ENCODE assay signal across 21 cellular contexts in the genomic region with DNA sequence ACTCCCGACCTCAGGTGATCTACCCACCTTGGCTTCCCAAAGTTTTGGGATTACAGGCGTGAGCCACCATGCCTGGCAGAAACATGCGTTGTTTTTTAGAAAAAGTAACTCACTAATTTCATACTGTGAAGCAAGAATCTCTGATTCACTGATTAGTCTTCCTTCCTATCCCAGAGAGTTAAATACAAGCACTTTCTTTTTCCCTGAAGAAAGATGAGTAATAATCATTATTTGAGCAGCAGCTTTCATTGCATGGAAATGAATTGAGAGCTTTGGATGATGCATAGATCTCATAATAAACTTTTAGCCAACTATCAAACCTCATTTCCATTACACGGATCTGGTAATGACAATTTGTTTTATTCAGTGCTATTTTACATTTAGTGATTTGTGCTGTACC.
A peak's percentile ranks its signal among the peaks of the same experiment; 100 is the strongest.
DNase-seq lines count a peak whose midpoint lies in the region; TF ChIP-seq lines count a peak whose summit lies in the region.
"Had no signal": no experiment of that assay in that cellular context is flagged by ENCODE, and none has a peak within 500 bp of the region (broad histone marks: within the 10 kb centered on the region; RNA-seq: fewer than 3 reads in every experiment).

No MANE protein-coding gene starts in this region.

- no peak overlapping the region for H3K4me3 ChIP-seq in OCI-LY3 (ENCODE audit: low read length)
- no peak overlapping the region for H3K4me3 ChIP-seq in choroid plexus epithelial cell (ENCODE audit: low read depth, low read length)
- H3K4me3 ChIP-seq: BLaER1 treated with 17β-estradiol and CSF1 and Interleukin-3, amounts not matched to agents 10 nM and 100 nM had no signal

- H3K27me3 ChIP-seq in OCI-LY3 (ENCODE audit: low read depth, low read length) = no peaks in the 10 kb centered on the region
- H3K27me3 ChIP-seq: BLaER1 treated with 17β-estradiol and CSF1 and Interleukin-3, amounts not matched to agents 10 nM and 100 nM had no signal

- H4K20me1 ChIP-seq in OCI-LY3 (ENCODE audit: insufficient read depth, low read length) = no peaks in the 10 kb centered on the region
- H4K20me1 ChIP-seq: BLaER1 treated with 17β-estradiol and CSF1 and Interleukin-3, amounts not matched to agents 10 nM and 100 nM had no signal

- no peaks in the 10 kb centered on the region for H3K9me3 ChIP-seq in OCI-LY3 (ENCODE audit: insufficient read depth, low read length)
- H3K9me3 ChIP-seq: SK-N-SH had no signal

- DNase-seq in HCEC 1CT (peak; percentile 62), choroid plexus epithelial cell (ENCODE audit: low read depth) (peak; percentile 13), activated gamma-delta T cell treated with Interleukin-2 at 50 U/mL for 16 hours (no peak), germinal center (ENCODE audit: low spot score) (no peak), cerebellar nuclear complex (lab: John Stamatoyannopoulos, UW) (no peak)
- DNase-seq in activated CD8-positive, alpha-beta memory T cell treated with anti-CD3 and anti-CD28 coated beads for 24 hours = no peak
- DNase-seq: Calu3; CD8-positive, alpha-beta T cell; DMS153; GOT3; KBM-7; NCI-H1105; NCI-H2029 treated with DMSO at 0.1 percent for 48 hours; NCI-H226; NCI-H524; NCI-H82; OCI-M1; SHP77 treated with DMSO at 0.1 percent for 48 hours; SK-N-SH had no signal

- H3K36me3 ChIP-seq in OCI-LY3 (replicated peaks; ENCODE audit: low read depth, low read length) = no peaks in the 10 kb centered on the region
- H3K36me3 ChIP-seq: BLaER1 treated with 17β-estradiol and CSF1 and Interleukin-3, amounts not matched to agents 10 nM and 100 nM had no signal

- H3K9ac ChIP-seq in OCI-LY3 (ENCODE audit: low read length) = no peak overlapping the region
- H3K9ac ChIP-seq: BLaER1 treated with 17β-estradiol and CSF1 and Interleukin-3, amounts not matched to agents 10 nM and 100 nM; SK-N-SH had no signal

- H2AFZ ChIP-seq in OCI-LY3 (ENCODE audit: low read depth, low read length) = 0 out of 2 replicates have a peak overlapping the region, but pooled peaks have one; percentile 1

- no peak overlapping the region for H3K4me2 ChIP-seq in OCI-LY3 (ENCODE audit: low read length)
- H3K4me2 ChIP-seq: BLaER1 treated with 17β-estradiol and CSF1 and Interleukin-3, amounts not matched to agents 10 nM and 100 nM; SK-N-SH had no signal

- H3K79me2 ChIP-seq in OCI-LY3 (ENCODE audit: low read length) = no peaks in the 10 kb centered on the region

- no peaks in the 10 kb centered on the region for H3K4me1 ChIP-seq in OCI-LY3 (ENCODE audit: low read length)
- H3K4me1 ChIP-seq: BLaER1 treated with 17β-estradiol and CSF1 and Interleukin-3, amounts not matched to agents 10 nM and 100 nM had no signal

- H3K27ac ChIP-seq in OCI-LY3 (ENCODE audit: low read length) = no peak overlapping the region
- H3K27ac ChIP-seq: BLaER1 treated with 17β-estradiol and CSF1 and Interleukin-3, amounts not matched to agents 10 nM and 100 nM had no signal

- TF ChIP-seq CTCF in OCI-LY3 (IDR thresholded peaks at IDR 0.05; ENCODE audit: low read depth, low read length) (no peak), choroid plexus epithelial cell (conservative IDR thresholded peaks at IDR 0.05; ENCODE audit: low read depth, low read length) (no peak)

Comparison
In these comparisons a context has a peak if more than half of its experiments do, and no peak if none do; other contexts are left out.
1. DNase-seq: peak in HCEC 1CT (single experiment) and choroid plexus epithelial cell (single experiment); none in activated CD8-positive, alpha-beta memory T cell treated with anti-CD3 and anti-CD28 coated beads for 24 hours (single experiment), activated gamma-delta T cell treated with Interleukin-2 at 50 U/mL for 16 hours (single experiment), germinal center (single experiment) and cerebellar nuclear complex (0 of 2).